8 cellular contexts compared by ENCODE assay signal in the genomic region with DNA sequence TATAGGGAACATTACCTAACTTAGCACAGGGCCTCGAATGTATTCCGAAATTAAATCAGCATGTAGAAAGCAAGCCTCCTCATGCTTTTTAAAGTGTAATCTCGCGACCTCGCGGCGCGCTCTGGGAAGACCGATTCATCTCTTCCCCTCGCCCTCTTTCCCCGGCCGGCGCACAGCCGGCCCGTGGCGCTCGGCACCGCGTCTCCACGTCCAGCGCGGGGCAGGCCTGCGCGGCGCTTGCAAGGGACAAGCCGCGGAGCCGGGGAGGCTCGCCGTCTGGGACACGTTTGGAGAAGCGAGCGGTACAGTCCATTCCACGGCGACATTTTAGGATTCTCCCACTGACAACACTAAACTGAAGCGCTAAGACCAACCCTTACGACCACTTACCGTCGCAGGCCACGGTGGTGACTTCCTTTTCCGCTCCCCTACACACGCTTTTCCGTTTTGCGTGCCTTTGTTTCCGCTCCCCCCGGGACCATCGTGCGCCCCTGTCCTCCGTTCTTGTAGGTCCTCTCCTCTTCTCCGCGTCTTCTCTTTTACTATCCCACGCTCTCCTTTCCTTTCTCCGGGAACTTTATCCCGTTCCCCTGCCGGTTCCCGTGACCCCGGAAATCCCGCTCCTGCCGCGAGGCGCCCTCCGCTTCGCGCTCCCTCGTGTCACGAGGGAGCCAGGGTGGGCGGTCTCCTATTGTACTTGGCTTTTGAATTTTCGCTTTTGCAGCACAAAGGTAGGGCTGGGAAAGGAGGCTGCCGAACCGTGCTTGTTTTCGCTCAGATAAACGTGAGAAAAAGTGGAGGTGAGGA. TPM values are rescaled to one million over a fixed set of nuclear protein-coding genes. Genes with fewer than 3 reads are reported as not detected.
A peak's percentile ranks its signal among the peaks of the same experiment; 100 is the strongest.
DNase-seq lines count a peak whose midpoint lies in the region; ATAC-seq and TF ChIP-seq lines count a peak whose summit lies in the region.

A gene with protein sequence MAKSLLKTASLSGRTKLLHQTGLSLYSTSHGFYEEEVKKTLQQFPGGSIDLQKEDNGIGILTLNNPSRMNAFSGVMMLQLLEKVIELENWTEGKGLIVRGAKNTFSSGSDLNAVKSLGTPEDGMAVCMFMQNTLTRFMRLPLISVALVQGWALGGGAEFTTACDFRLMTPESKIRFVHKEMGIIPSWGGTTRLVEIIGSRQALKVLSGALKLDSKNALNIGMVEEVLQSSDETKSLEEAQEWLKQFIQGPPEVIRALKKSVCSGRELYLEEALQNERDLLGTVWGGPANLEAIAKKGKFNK (minus strand): TSS at position 664 of the 807 bp plus-strand sequence. CDS start 12,581 bp downstream, outside the sequence.

- H3K27me3 ChIP-seq in OCI-LY1 (ENCODE audit: insufficient read depth, low read length), result no peaks in the 10 kb centered on the region
- no peaks in the 10 kb centered on the region for H3K27me3 ChIP-seq in muscle layer of colon (ENCODE audit: control insufficient read depth in 1 of 2, insufficient read depth in 2 of 2, low read length in 2 of 2)

- H3K4me1 ChIP-seq in OCI-LY1 (ENCODE audit: insufficient read depth, low read length, severe bottlenecking) (peaks cover 42% of the 10 kb centered on the region), muscle layer of colon (ENCODE audit: insufficient read depth, low read length) (peaks cover 25% of the 10 kb centered on the region)

- TF ChIP-seq CTCF in OCI-LY1 (IDR thresholded peaks at IDR 0.05; ENCODE audit: low read length), result no peak

- peak; percentile 63 for ATAC-seq in GM21390 (IDR thresholded peaks at IDR 0.05; ENCODE audit: unreplicated experiment)
- peak; percentile 74 for ATAC-seq in esophagus mucosa

- DNase-seq in Caki2 (ENCODE audit: low read depth), result peak; percentile 71
- peak in 75 of 76 experiments; percentile 17 to 92 (median 67) for DNase-seq in HUDEP-2 (lab: John Stamatoyannopoulos, UW; ENCODE audit: unreplicated experiment in 76 of 76)
- peak; percentile 58 for DNase-seq in activated T-cell treated with anti-CD3 and anti-CD28 coated beads for 1 hour (ENCODE audit: low read depth)
- peak; percentile 43 to 45 for DNase-seq in stimulated activated CD8-positive, alpha-beta memory T cell treated with anti-CD3 and anti-CD28 coated beads, Interleukin-7, amount 100 ng/mL, for 1 hour (ENCODE audit: low read depth in 2 of 2)

- H3K9me3 ChIP-seq in OCI-LY1 (ENCODE audit: low read length) (no peaks in the 10 kb centered on the region), muscle layer of colon (ENCODE audit: low read length) (no peaks in the 10 kb centered on the region)

- in situ Hi-C loops in Caki2 (cut with HindIII; ENCODE audit: low pct_unique_long_range_greater_than_20kb, low sequenced_read_pairs), result no loop called here

- H3K36me3 ChIP-seq in OCI-LY1 (ENCODE audit: insufficient read depth, low read length) (peaks cover 6% of the 10 kb centered on the region; the same call in 1 of the 2 replicates), muscle layer of colon (ENCODE audit: insufficient read depth, low read length) (no peaks in the 10 kb centered on the region)

- H3K79me2 ChIP-seq in OCI-LY1 (ENCODE audit: insufficient read depth, low read length), result peaks cover 47% of the 10 kb centered on the region

- peak within 1 kb of the TSS; percentile 94 for H3K4me2 ChIP-seq in OCI-LY1 (ENCODE audit: low read length)

- H3K27ac ChIP-seq in OCI-LY1 (ENCODE audit: low read depth, low read length, poor library complexity, severe bottlenecking), result peak within 1 kb of the TSS; percentile 62
- peak within 1 kb of the TSS; percentile 93 for H3K27ac ChIP-seq in muscle layer of colon (ENCODE audit: low read depth, low read length)

- H3K9me2 ChIP-seq in OCI-LY1 (ENCODE audit: low read depth, low read length), result no peaks in the 10 kb centered on the region

- peak within 1 kb of the TSS; percentile 66; the same call in 1 of the 2 replicates for H2AFZ ChIP-seq in OCI-LY1 (ENCODE audit: low read length)

- H3K4me3 ChIP-seq in OCI-LY1 (ENCODE audit: low read depth, low read length, poor library complexity, severe bottlenecking), result peak within 1 kb of the TSS; percentile 85
- H3K4me3 ChIP-seq in muscle layer of colon (ENCODE audit: low read depth in 1 of 2, low read length in 2 of 2), result peak within 1 kb of the TSS; percentile 84 to 96

- no peaks in the 10 kb centered on the region for H4K20me1 ChIP-seq in OCI-LY1 (ENCODE audit: insufficient read depth, low read length)

- H3K9ac ChIP-seq in OCI-LY1 (ENCODE audit: low read length) (peak within 1 kb of the TSS; percentile 92), muscle layer of colon (ENCODE audit: low read length) (peak within 1 kb of the TSS; percentile 68)

- H3F3A ChIP-seq in OCI-LY1 (ENCODE audit: insufficient read depth, low read length), result no peaks in the 10 kb centered on the region

RNA-seq across cellular contexts. Expression of the gene that starts here (rescaled TPM):
- 12.9 and 20.0 TPM in 2 replicates for total RNA-seq in Caki2 (2014; rRNA removed; shearing (Covaris generic); ENCODE audit: low replicate concordance)
- 32.8 TPM for total RNA-seq in esophagus mucosa

Comparison
In these comparisons a context has a peak if more than half of its experiments do, and no peak if none do; other contexts are left out.
1. Peak in every context shown above with its lines: DNase-seq, ATAC-seq, H3K4me3 ChIP-seq and H3K27ac ChIP-seq.